ENCODE assay signal across 18 cellular contexts in the genomic region with DNA sequence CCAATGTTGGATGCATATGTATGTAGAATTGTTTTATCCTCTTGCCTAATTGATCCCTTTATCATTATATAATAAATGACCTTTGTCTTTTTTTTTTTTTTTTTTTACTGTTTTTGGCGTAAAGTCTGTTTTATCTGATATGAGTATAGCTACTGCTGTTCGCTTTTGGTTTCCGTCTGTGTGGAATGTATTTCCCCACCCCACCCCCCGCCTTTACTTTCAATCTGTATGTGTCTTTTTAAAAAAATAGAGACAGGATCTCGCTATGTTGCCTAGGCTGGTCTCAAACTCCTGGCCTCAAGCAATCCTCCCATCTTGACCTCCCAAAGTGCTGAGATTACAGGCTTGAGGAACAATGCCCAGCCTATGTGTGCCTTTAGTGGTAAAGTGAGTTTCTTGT. TPM values are rescaled to one million over a fixed set of nuclear protein-coding genes. Genes with fewer than 3 reads are reported as not detected.
A peak's percentile ranks its signal among the peaks of the same experiment; 100 is the strongest.
DNase-seq lines count a peak whose midpoint lies in the region; ATAC-seq and TF ChIP-seq lines count a peak whose summit lies in the region.
"Had no signal": no experiment of that assay in that cellular context is flagged by ENCODE, and none has a peak within 500 bp of the region (broad histone marks: within the 10 kb centered on the region; RNA-seq: fewer than 3 reads in every experiment).

No MANE protein-coding gene starts in this region.

- no peak overlapping the region for H3K27ac ChIP-seq in WERI-Rb-1
- H3K27ac ChIP-seq: ascending aorta had no signal

- intact Hi-C loops in natural killer cell (cut with micrococcal nuclease): no loop called here
- intact Hi-C loops in activated T-helper 2 cell treated with anti-CD3 and anti-CD28 coated beads, Interferon-gamma antibody, Interleukin-2, Interleukin-4, amounts not matched to agents 10 μg/mL and 5 μg/mL and 100 μg/mL, durations not matched to agents 14 hours and 24 hours and 36 hours (cut with micrococcal nuclease): loop anchor here (2.0 to 10.0 kb wide), 2 partner anchors 58 to 78 kb away; a partner anchor contains a TSS

- DNase-seq in natural killer cell treated with Interleukin-12 subunit alpha and Interleukin-12 subunit beta and Interleukin-15 and Interleukin-18, amount 100 ng/mL, for 72 hours (ENCODE audit: low spot score): no peak
- no peak for DNase-seq in natural killer cell
- no peak for DNase-seq in activated T-helper 2 cell treated with anti-CD3 and anti-CD28 coated beads, Interferon-gamma antibody, Interleukin-2, Interleukin-4, amounts not matched to agents 10 μg/mL and 5 μg/mL and 100 μg/mL, durations not matched to agents 14 hours and 24 hours and 36 hours (ENCODE audit: low spot score)
- DNase-seq in stimulated activated naive CD8-positive, alpha-beta T cell treated with anti-CD3 and anti-CD28 coated beads, Interleukin-15, amount 100 ng/mL, for 72 hours: no peak
- DNase-seq in WERI-Rb-1: no peak
- DNase-seq in SKM-1 (lab: John Stamatoyannopoulos, UW; ENCODE audit: unreplicated experiment): no peak
- DNase-seq: GDM1, Karpas-422, NCI-H1436, SHP77, T-helper 9 cell had no signal

- no peaks in the 10 kb centered on the region for H3K9me3 Mint-ChIP-seq in natural killer cell treated with Interleukin-12 subunit alpha and Interleukin-12 subunit beta and Interleukin-15 and Interleukin-18, amount 100 ng/mL, for 72 hours
- H3K9me3 Mint-ChIP-seq in natural killer cell: no peaks in the 10 kb centered on the region
- H3K9me3 Mint-ChIP-seq in activated T-helper 2 cell treated with anti-CD3 and anti-CD28 coated beads, Interferon-gamma antibody, Interleukin-2, Interleukin-4, amounts not matched to agents 10 μg/mL and 5 μg/mL and 100 μg/mL, durations not matched to agents 14 hours and 24 hours and 36 hours: no peaks in the 10 kb centered on the region
- no peaks in the 10 kb centered on the region for H3K9me3 Mint-ChIP-seq in stimulated activated naive CD8-positive, alpha-beta T cell treated with anti-CD3 and anti-CD28 coated beads, Interleukin-15, amount 100 ng/mL, for 72 hours
- H3K9me3 Mint-ChIP-seq: type B pancreatic cell had no signal

- H3K27ac Mint-ChIP-seq in natural killer cell treated with Interleukin-12 subunit alpha and Interleukin-12 subunit beta and Interleukin-15 and Interleukin-18, amount 100 ng/mL, for 72 hours: peak overlapping the region; percentile 32 to 75
- no peak overlapping the region for H3K27ac Mint-ChIP-seq in natural killer cell
- peak overlapping the region; percentile 93 for H3K27ac Mint-ChIP-seq in activated T-helper 2 cell treated with anti-CD3 and anti-CD28 coated beads, Interferon-gamma antibody, Interleukin-2, Interleukin-4, amounts not matched to agents 10 μg/mL and 5 μg/mL and 100 μg/mL, durations not matched to agents 14 hours and 24 hours and 36 hours
- peak overlapping the region in 1 of 2 donors; percentile 78 for H3K27ac Mint-ChIP-seq in stimulated activated naive CD8-positive, alpha-beta T cell treated with anti-CD3 and anti-CD28 coated beads, Interleukin-15, amount 100 ng/mL, for 72 hours
- H3K27ac Mint-ChIP-seq: nephron, type B pancreatic cell had no signal

- peaks cover 5% of the 10 kb centered on the region for H3K36me3 Mint-ChIP-seq in natural killer cell treated with Interleukin-12 subunit alpha and Interleukin-12 subunit beta and Interleukin-15 and Interleukin-18, amount 100 ng/mL, for 72 hours
- H3K36me3 Mint-ChIP-seq in natural killer cell: no peaks in the 10 kb centered on the region
- H3K36me3 Mint-ChIP-seq in activated T-helper 2 cell treated with anti-CD3 and anti-CD28 coated beads, Interferon-gamma antibody, Interleukin-2, Interleukin-4, amounts not matched to agents 10 μg/mL and 5 μg/mL and 100 μg/mL, durations not matched to agents 14 hours and 24 hours and 36 hours (ENCODE audit: low read depth): peaks cover 31% of the 10 kb centered on the region

- H3K9me3 ChIP-seq in WERI-Rb-1 (ENCODE audit: severe bottlenecking): no peaks in the 10 kb centered on the region
- H3K9me3 ChIP-seq: ascending aorta, HAP-1 had no signal

- no peaks in the 10 kb centered on the region for H3K36me3 ChIP-seq in WERI-Rb-1
- H3K36me3 ChIP-seq: ascending aorta, HAP-1 had no signal

- peaks cover 18 to 25% of the 10 kb centered on the region in 2 donors for H3K4me1 Mint-ChIP-seq in natural killer cell treated with Interleukin-12 subunit alpha and Interleukin-12 subunit beta and Interleukin-15 and Interleukin-18, amount 100 ng/mL, for 72 hours (ENCODE audit: low read depth in 2 of 2)
- peaks cover 5 to 6% of the 10 kb centered on the region in 2 donors for H3K4me1 Mint-ChIP-seq in natural killer cell
- H3K4me1 Mint-ChIP-seq in activated T-helper 2 cell treated with anti-CD3 and anti-CD28 coated beads, Interferon-gamma antibody, Interleukin-2, Interleukin-4, amounts not matched to agents 10 μg/mL and 5 μg/mL and 100 μg/mL, durations not matched to agents 14 hours and 24 hours and 36 hours (ENCODE audit: low read depth): peaks cover 75% of the 10 kb centered on the region
- peaks cover 81% of the 10 kb centered on the region for H3K4me1 Mint-ChIP-seq in stimulated activated naive CD8-positive, alpha-beta T cell treated with anti-CD3 and anti-CD28 coated beads, Interleukin-15, amount 100 ng/mL, for 72 hours
- H3K4me1 Mint-ChIP-seq: nephron had no signal

- peak overlapping the region; percentile 31 for H3K4me3 Mint-ChIP-seq in natural killer cell treated with Interleukin-12 subunit alpha and Interleukin-12 subunit beta and Interleukin-15 and Interleukin-18, amount 100 ng/mL, for 72 hours
- H3K4me3 Mint-ChIP-seq in natural killer cell: no peak overlapping the region
- H3K4me3 Mint-ChIP-seq in activated T-helper 2 cell treated with anti-CD3 and anti-CD28 coated beads, Interferon-gamma antibody, Interleukin-2, Interleukin-4, amounts not matched to agents 10 μg/mL and 5 μg/mL and 100 μg/mL, durations not matched to agents 14 hours and 24 hours and 36 hours (ENCODE audit: low read depth): peak overlapping the region; percentile 73
- H3K4me3 Mint-ChIP-seq in stimulated activated naive CD8-positive, alpha-beta T cell treated with anti-CD3 and anti-CD28 coated beads, Interleukin-15, amount 100 ng/mL, for 72 hours: peak overlapping the region; percentile 24 to 74
- H3K4me3 Mint-ChIP-seq: nephron, type B pancreatic cell had no signal

- peaks cover 10 to 14% of the 10 kb centered on the region in 2 donors for H3K27me3 Mint-ChIP-seq in natural killer cell treated with Interleukin-12 subunit alpha and Interleukin-12 subunit beta and Interleukin-15 and Interleukin-18, amount 100 ng/mL, for 72 hours
- peaks cover 4 to 15% of the 10 kb centered on the region in 2 donors for H3K27me3 Mint-ChIP-seq in natural killer cell (ENCODE audit: low read depth in 2 of 2)
- H3K27me3 Mint-ChIP-seq in activated T-helper 2 cell treated with anti-CD3 and anti-CD28 coated beads, Interferon-gamma antibody, Interleukin-2, Interleukin-4, amounts not matched to agents 10 μg/mL and 5 μg/mL and 100 μg/mL, durations not matched to agents 14 hours and 24 hours and 36 hours (ENCODE audit: low read depth): no peaks in the 10 kb centered on the region
- H3K27me3 Mint-ChIP-seq in stimulated activated naive CD8-positive, alpha-beta T cell treated with anti-CD3 and anti-CD28 coated beads, Interleukin-15, amount 100 ng/mL, for 72 hours: no peaks in the 10 kb centered on the region

- H3K27me3 ChIP-seq in WERI-Rb-1 (ENCODE audit: insufficient read depth, low read depth, severe bottlenecking): no peaks in the 10 kb centered on the region
- H3K27me3 ChIP-seq: ascending aorta had no signal

- ATAC-seq in natural killer cell treated with Interleukin-12 subunit alpha and Interleukin-12 subunit beta and Interleukin-15 and Interleukin-18, amount 100 ng/mL, for 72 hours: peak; percentile 72 to 89
- ATAC-seq in natural killer cell: no peak
- ATAC-seq in HG02870 (IDR thresholded peaks at IDR 0.05; ENCODE audit: unreplicated experiment): peak; percentile 52
- ATAC-seq in stimulated activated naive CD8-positive, alpha-beta T cell treated with anti-CD3 and anti-CD28 coated beads, Interleukin-15, amount 100 ng/mL, for 72 hours: peak; percentile 84
- ATAC-seq in HG03175 (IDR thresholded peaks at IDR 0.05; ENCODE audit: unreplicated experiment): no peak

- H3K4me3 ChIP-seq in WERI-Rb-1 (ENCODE audit: low read depth, low read length): no peak overlapping the region
- H3K4me3 ChIP-seq: ascending aorta, HAP-1, lung had no signal

- TF ChIP-seq CTCF in natural killer cell (IDR thresholded peaks at IDR 0.05) (no peak), WERI-Rb-1 (IDR thresholded peaks at IDR 0.05; ENCODE audit: low read depth, low read length) (no peak)

RNA-seq across cellular contexts. Expression of a gene that starts 11.3 kb away (rescaled TPM):
- total RNA-seq in natural killer cell treated with Interleukin-12 subunit alpha and Interleukin-12 subunit beta and Interleukin-15 and Interleukin-18, amount 100 ng/mL, for 72 hours: 10 to 100 TPM in 1 of 2 donors, 1 to 10 TPM in 1; 4.1 to 11.0 TPM
- 1 to 10 TPM in 2 of 3 donors, under 1 TPM in 1; 0.88 to 1.4 (median 1.2) TPM for total RNA-seq in natural killer cell
- total RNA-seq in activated T-helper 2 cell treated with anti-CD3 and anti-CD28 coated beads, Interferon-gamma antibody, Interleukin-2, Interleukin-4, amounts not matched to agents 10 μg/mL and 5 μg/mL and 100 μg/mL, durations not matched to agents 14 hours and 24 hours and 36 hours: 33.3 and 34.9 TPM in 2 replicates
- total RNA-seq: ascending aorta had no signal

Comparison
In these comparisons a context has a peak if more than half of its experiments do, and no peak if none do; other contexts are left out.
1. ATAC-seq: peak in natural killer cell treated with Interleukin-12 subunit alpha and Interleukin-12 subunit beta and Interleukin-15 and Interleukin-18, amount 100 ng/mL, for 72 hours (2 of 2), HG02870 (single experiment) and stimulated activated naive CD8-positive, alpha-beta T cell treated with anti-CD3 and anti-CD28 coated beads, Interleukin-15, amount 100 ng/mL, for 72 hours (single experiment); none in natural killer cell (0 of 3) and HG03175 (single experiment).
2. H3K27ac Mint-ChIP-seq: peak in natural killer cell treated with Interleukin-12 subunit alpha and Interleukin-12 subunit beta and Interleukin-15 and Interleukin-18, amount 100 ng/mL, for 72 hours (2 of 2) and activated T-helper 2 cell treated with anti-CD3 and anti-CD28 coated beads, Interferon-gamma antibody, Interleukin-2, Interleukin-4, amounts not matched to agents 10 μg/mL and 5 μg/mL and 100 μg/mL, durations not matched to agents 14 hours and 24 hours and 36 hours (single experiment); none in natural killer cell (0 of 2).